In genomic region chr10:52030051-52030867, GRCh38 we compare ENCODE assay signal across 1 cellular context.
TF ChIP-seq lines count a peak whose summit lies in the region.

No MANE protein-coding gene starts in this region.

TF ChIP-seq in WTC11, 78 proteins besides CTCF, POLR2A, EP300 and RAD21 (continued from another document):
- TF ChIP-seq, protein P1, sequence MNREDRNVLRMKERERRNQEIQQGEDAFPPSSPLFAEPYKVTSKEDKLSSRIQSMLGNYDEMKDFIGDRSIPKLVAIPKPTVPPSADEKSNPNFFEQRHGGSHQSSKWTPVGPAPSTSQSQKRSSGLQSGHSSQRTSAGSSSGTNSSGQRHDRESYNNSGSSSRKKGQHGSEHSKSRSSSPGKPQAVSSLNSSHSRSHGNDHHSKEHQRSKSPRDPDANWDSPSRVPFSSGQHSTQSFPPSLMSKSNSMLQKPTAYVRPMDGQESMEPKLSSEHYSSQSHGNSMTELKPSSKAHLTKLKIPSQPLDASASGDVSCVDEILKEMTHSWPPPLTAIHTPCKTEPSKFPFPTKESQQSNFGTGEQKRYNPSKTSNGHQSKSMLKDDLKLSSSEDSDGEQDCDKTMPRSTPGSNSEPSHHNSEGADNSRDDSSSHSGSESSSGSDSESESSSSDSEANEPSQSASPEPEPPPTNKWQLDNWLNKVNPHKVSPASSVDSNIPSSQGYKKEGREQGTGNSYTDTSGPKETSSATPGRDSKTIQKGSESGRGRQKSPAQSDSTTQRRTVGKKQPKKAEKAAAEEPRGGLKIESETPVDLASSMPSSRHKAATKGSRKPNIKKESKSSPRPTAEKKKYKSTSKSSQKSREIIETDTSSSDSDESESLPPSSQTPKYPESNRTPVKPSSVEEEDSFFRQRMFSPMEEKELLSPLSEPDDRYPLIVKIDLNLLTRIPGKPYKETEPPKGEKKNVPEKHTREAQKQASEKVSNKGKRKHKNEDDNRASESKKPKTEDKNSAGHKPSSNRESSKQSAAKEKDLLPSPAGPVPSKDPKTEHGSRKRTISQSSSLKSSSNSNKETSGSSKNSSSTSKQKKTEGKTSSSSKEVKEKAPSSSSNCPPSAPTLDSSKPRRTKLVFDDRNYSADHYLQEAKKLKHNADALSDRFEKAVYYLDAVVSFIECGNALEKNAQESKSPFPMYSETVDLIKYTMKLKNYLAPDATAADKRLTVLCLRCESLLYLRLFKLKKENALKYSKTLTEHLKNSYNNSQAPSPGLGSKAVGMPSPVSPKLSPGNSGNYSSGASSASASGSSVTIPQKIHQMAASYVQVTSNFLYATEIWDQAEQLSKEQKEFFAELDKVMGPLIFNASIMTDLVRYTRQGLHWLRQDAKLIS (CRISPR knock-in tag; IDR thresholded peaks at IDR 0.05; ENCODE audit: borderline replicate concordance), result 0 out of 2 replicates have a peak, but pooled peaks have one; percentile 2
- TF ChIP-seq ZNF232 (CRISPR knock-in tag; IDR thresholded peaks at IDR 0.05) (0 out of 2 replicates have a peak, but pooled peaks have one; percentile 0), CREB1 (CRISPR knock-in tag; IDR thresholded peaks at IDR 0.05) (peak; percentile 48; the same call in 1 of the 2 replicates), ZNF138 (CRISPR knock-in tag; conservative IDR thresholded peaks at IDR 0.05) (no peak), NFATC4 (CRISPR knock-in tag; IDR thresholded peaks at IDR 0.05) (peak; percentile 82), JUN (CRISPR knock-in tag; IDR thresholded peaks at IDR 0.05) (0 out of 2 replicates have a peak, but pooled peaks have one; percentile 28), TP53 (CRISPR knock-in tag; IDR thresholded peaks at IDR 0.05) (no peak), ZNF423 (CRISPR knock-in tag; IDR thresholded peaks at IDR 0.05) (no peak), FOXJ3 (CRISPR knock-in tag; IDR thresholded peaks at IDR 0.05; ENCODE audit: borderline replicate concordance) (no peak), TEAD1 (CRISPR knock-in tag; IDR thresholded peaks at IDR 0.05) (peak; percentile 64), ZNF532 (CRISPR knock-in tag; IDR thresholded peaks at IDR 0.05; ENCODE audit: borderline replicate concordance) (peak; percentile 77; the same call in 1 of the 2 replicates), PRRX2 (CRISPR knock-in tag; IDR thresholded peaks at IDR 0.05) (peak; percentile 83), USF2 (CRISPR knock-in tag; IDR thresholded peaks at IDR 0.05) (no peak), MXD4 (CRISPR knock-in tag; IDR thresholded peaks at IDR 0.05; ENCODE audit: borderline replicate concordance) (no peak), NR1H2 (CRISPR knock-in tag; IDR thresholded peaks at IDR 0.05) (no peak), ARID4B (CRISPR knock-in tag; IDR thresholded peaks at IDR 0.05; ENCODE audit: borderline replicate concordance) (no peak; the same call in 1 of the 2 replicates), NFE2L1 (CRISPR knock-in tag; IDR thresholded peaks at IDR 0.05) (peak; percentile 59; the same call in 1 of the 2 replicates), ZNF396 (CRISPR knock-in tag; IDR thresholded peaks at IDR 0.05; ENCODE audit: borderline replicate concordance) (no peak), ZNF425 (CRISPR knock-in tag; conservative IDR thresholded peaks at IDR 0.05) (peak; percentile 92), FOXP1 (CRISPR knock-in tag; IDR thresholded peaks at IDR 0.05; ENCODE audit: borderline replicate concordance) (no peak), EMX1 (CRISPR knock-in tag; IDR thresholded peaks at IDR 0.05) (peak; percentile 81), ZNF317 (CRISPR knock-in tag; IDR thresholded peaks at IDR 0.05; ENCODE audit: borderline replicate concordance, low read depth) (no peak)
- TF ChIP-seq, protein P2, sequence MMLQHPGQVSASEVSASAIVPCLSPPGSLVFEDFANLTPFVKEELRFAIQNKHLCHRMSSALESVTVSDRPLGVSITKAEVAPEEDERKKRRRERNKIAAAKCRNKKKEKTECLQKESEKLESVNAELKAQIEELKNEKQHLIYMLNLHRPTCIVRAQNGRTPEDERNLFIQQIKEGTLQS (CRISPR knock-in tag; conservative IDR thresholded peaks at IDR 0.05), result no peak
- TF ChIP-seq, protein P3, sequence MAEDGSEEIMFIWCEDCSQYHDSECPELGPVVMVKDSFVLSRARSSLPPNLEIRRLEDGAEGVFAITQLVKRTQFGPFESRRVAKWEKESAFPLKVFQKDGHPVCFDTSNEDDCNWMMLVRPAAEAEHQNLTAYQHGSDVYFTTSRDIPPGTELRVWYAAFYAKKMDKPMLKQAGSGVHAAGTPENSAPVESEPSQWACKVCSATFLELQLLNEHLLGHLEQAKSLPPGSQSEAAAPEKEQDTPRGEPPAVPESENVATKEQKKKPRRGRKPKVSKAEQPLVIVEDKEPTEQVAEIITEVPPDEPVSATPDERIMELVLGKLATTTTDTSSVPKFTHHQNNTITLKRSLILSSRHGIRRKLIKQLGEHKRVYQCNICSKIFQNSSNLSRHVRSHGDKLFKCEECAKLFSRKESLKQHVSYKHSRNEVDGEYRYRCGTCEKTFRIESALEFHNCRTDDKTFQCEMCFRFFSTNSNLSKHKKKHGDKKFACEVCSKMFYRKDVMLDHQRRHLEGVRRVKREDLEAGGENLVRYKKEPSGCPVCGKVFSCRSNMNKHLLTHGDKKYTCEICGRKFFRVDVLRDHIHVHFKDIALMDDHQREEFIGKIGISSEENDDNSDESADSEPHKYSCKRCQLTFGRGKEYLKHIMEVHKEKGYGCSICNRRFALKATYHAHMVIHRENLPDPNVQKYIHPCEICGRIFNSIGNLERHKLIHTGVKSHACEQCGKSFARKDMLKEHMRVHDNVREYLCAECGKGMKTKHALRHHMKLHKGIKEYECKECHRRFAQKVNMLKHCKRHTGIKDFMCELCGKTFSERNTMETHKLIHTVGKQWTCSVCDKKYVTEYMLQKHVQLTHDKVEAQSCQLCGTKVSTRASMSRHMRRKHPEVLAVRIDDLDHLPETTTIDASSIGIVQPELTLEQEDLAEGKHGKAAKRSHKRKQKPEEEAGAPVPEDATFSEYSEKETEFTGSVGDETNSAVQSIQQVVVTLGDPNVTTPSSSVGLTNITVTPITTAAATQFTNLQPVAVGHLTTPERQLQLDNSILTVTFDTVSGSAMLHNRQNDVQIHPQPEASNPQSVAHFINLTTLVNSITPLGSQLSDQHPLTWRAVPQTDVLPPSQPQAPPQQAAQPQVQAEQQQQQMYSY (CRISPR knock-in tag; IDR thresholded peaks at IDR 0.05), result no peak
- TF ChIP-seq, protein P4, sequence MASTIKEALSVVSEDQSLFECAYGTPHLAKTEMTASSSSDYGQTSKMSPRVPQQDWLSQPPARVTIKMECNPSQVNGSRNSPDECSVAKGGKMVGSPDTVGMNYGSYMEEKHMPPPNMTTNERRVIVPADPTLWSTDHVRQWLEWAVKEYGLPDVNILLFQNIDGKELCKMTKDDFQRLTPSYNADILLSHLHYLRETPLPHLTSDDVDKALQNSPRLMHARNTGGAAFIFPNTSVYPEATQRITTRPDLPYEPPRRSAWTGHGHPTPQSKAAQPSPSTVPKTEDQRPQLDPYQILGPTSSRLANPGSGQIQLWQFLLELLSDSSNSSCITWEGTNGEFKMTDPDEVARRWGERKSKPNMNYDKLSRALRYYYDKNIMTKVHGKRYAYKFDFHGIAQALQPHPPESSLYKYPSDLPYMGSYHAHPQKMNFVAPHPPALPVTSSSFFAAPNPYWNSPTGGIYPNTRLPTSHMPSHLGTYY (CRISPR knock-in tag; IDR thresholded peaks at IDR 0.05), result peak; percentile 90
- TF ChIP-seq, protein P5, sequence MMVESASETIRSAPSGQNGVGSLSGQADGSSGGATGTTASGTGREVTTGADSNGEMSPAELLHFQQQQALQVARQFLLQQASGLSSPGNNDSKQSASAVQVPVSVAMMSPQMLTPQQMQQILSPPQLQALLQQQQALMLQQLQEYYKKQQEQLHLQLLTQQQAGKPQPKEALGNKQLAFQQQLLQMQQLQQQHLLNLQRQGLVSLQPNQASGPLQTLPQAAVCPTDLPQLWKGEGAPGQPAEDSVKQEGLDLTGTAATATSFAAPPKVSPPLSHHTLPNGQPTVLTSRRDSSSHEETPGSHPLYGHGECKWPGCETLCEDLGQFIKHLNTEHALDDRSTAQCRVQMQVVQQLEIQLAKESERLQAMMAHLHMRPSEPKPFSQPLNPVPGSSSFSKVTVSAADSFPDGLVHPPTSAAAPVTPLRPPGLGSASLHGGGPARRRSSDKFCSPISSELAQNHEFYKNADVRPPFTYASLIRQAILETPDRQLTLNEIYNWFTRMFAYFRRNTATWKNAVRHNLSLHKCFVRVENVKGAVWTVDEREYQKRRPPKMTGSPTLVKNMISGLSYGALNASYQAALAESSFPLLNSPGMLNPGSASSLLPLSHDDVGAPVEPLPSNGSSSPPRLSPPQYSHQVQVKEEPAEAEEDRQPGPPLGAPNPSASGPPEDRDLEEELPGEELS (CRISPR knock-in tag; IDR thresholded peaks at IDR 0.05), result no peak
- TF ChIP-seq, protein P6, sequence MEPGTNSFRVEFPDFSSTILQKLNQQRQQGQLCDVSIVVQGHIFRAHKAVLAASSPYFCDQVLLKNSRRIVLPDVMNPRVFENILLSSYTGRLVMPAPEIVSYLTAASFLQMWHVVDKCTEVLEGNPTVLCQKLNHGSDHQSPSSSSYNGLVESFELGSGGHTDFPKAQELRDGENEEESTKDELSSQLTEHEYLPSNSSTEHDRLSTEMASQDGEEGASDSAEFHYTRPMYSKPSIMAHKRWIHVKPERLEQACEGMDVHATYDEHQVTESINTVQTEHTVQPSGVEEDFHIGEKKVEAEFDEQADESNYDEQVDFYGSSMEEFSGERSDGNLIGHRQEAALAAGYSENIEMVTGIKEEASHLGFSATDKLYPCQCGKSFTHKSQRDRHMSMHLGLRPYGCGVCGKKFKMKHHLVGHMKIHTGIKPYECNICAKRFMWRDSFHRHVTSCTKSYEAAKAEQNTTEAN (CRISPR knock-in tag; IDR thresholded peaks at IDR 0.05), result peak; percentile 46; the same call in 1 of the 2 replicates
